Comparison of ENCODE assay signal across 8 cellular contexts in the genomic region with DNA sequence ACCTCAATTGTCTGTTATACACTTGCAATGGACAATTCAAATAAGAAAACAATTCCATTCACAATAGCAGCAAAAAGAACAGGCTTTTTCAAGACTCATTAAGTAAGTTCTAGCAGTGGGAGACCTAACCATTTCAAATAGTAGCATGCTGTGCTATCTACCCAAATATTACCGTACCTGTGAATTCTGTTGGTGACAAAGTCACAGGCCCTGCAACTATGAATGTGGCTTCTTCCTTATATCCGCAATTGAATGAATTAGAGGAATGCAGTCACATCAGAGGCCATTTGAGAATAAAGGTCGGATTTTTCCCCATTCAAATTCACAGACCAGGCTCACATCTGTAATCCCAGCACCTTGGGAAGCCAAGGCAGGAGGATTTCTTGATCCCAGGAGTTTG. TPM values are rescaled to one million over a fixed set of nuclear protein-coding genes. Genes with fewer than 3 reads are reported as not detected.
DNase-seq lines count a peak whose midpoint lies in the region; ATAC-seq and TF ChIP-seq lines count a peak whose summit lies in the region.

No MANE protein-coding gene starts in this region.

- H3K27me3 Mint-ChIP-seq in GM23338 (ENCODE audit: insufficient read depth, low read depth, poor library complexity) = peaks cover 34% of the 10 kb centered on the region
- H3K27me3 Mint-ChIP-seq in activated T-helper 2 cell treated with anti-CD3 and anti-CD28 coated beads, Interferon-gamma antibody, Interleukin-2, Interleukin-4, amounts not matched to agents 10 μg/mL and 5 μg/mL and 100 μg/mL, durations not matched to agents 14 hours and 24 hours and 36 hours (ENCODE audit: low read depth) = peaks cover 8% of the 10 kb centered on the region
- no peaks in the 10 kb centered on the region for H3K27me3 Mint-ChIP-seq in mesothelial cell of epicardium (ENCODE audit: low read depth)

- no peaks in the 10 kb centered on the region for H3K36me3 ChIP-seq in ACC112 (ENCODE audit: insufficient read depth, low read length)
- no peaks in the 10 kb centered on the region; the same call in 1 of the 2 replicates for H3K36me3 ChIP-seq in GM23338 (ENCODE audit: insufficient read depth)

- peaks cover 30% of the 10 kb centered on the region for H3F3A ChIP-seq in GM23338 (replicated peaks; ENCODE audit: low read depth)

- H3K36me3 Mint-ChIP-seq in GM23338 (ENCODE audit: low read depth) = peaks cover 35% of the 10 kb centered on the region
- H3K36me3 Mint-ChIP-seq in activated T-helper 2 cell treated with anti-CD3 and anti-CD28 coated beads, Interferon-gamma antibody, Interleukin-2, Interleukin-4, amounts not matched to agents 10 μg/mL and 5 μg/mL and 100 μg/mL, durations not matched to agents 14 hours and 24 hours and 36 hours (ENCODE audit: low read depth) = no peaks in the 10 kb centered on the region
- peaks cover 4% of the 10 kb centered on the region for H3K36me3 Mint-ChIP-seq in mesothelial cell of epicardium

- ATAC-seq in GM23338 (no peak), HG02840 (IDR thresholded peaks at IDR 0.05; ENCODE audit: low FRiP score, unreplicated experiment) (no peak)

- H2AFZ ChIP-seq in ACC112 (ENCODE audit: low read length, unreplicated experiment) (peak overlapping the region; percentile 90), GM23338 (no peak overlapping the region)

- no peaks in the 10 kb centered on the region for H3K27me3 ChIP-seq in ACC112 (ENCODE audit: insufficient read depth, low read length)
- no peaks in the 10 kb centered on the region for H3K27me3 ChIP-seq in GM23338 (ENCODE audit: insufficient read depth)

- no peak overlapping the region for H3K27ac ChIP-seq in ACC112 (ENCODE audit: low read depth, low read length)
- peak overlapping the region; percentile 90 for H3K27ac ChIP-seq in GM23338 (ENCODE audit: low read depth)

- H3K27ac Mint-ChIP-seq in GM23338 = peak overlapping the region; percentile 95
- no peak overlapping the region for H3K27ac Mint-ChIP-seq in activated T-helper 2 cell treated with anti-CD3 and anti-CD28 coated beads, Interferon-gamma antibody, Interleukin-2, Interleukin-4, amounts not matched to agents 10 μg/mL and 5 μg/mL and 100 μg/mL, durations not matched to agents 14 hours and 24 hours and 36 hours
- H3K27ac Mint-ChIP-seq in mesothelial cell of epicardium = peak overlapping the region; percentile 98

- H3K9me2 ChIP-seq in GM23338 (ENCODE audit: insufficient read depth) = no peaks in the 10 kb centered on the region

- TF ChIP-seq CTCF in GM23338 (conservative IDR thresholded peaks at IDR 0.05; ENCODE audit: low read depth in 2 of 2) (no peak), mesothelial cell of epicardium (IDR thresholded peaks at IDR 0.05; ENCODE audit: unreplicated experiment) (no peak)

- H3K4me3 ChIP-seq in ACC112 (ENCODE audit: low read depth, low read length) (peak overlapping the region; percentile 87), GM23338 (peak overlapping the region; percentile 52)

- H3K79me2 ChIP-seq in ACC112 (ENCODE audit: control insufficient read depth, insufficient read depth, low read length, unreplicated experiment) (peaks cover 9% of the 10 kb centered on the region), GM23338 (replicated peaks; ENCODE audit: insufficient read depth) (no peaks in the 10 kb centered on the region)

- peak overlapping the region; percentile 74 for H3K4me2 ChIP-seq in GM23338

- H4K20me1 ChIP-seq in GM23338 (replicated peaks; ENCODE audit: insufficient read depth) = no peaks in the 10 kb centered on the region; the same call in none of the 2 replicates

- intact Hi-C loops in activated T-helper 2 cell treated with anti-CD3 and anti-CD28 coated beads, Interferon-gamma antibody, Interleukin-2, Interleukin-4, amounts not matched to agents 10 μg/mL and 5 μg/mL and 100 μg/mL, durations not matched to agents 14 hours and 24 hours and 36 hours (cut with micrococcal nuclease) = loop anchor here (10.0 kb wide), 1 partner anchor 129 kb away; a partner anchor contains a TSS

- H3K4me1 ChIP-seq in ACC112 (ENCODE audit: control insufficient read depth, insufficient read depth, low read length, unreplicated experiment) (peaks cover 12% of the 10 kb centered on the region), GM23338 (ENCODE audit: insufficient read depth) (peaks cover 20% of the 10 kb centered on the region)

- DNase-seq in GM23338 (ENCODE audit: low spot score) (peak; percentile 60), mesothelial cell of epicardium (ENCODE audit: low spot score in 2 of 2, unreplicated experiment in 2 of 2) (no peak), NCI-H82 (lab: John Stamatoyannopoulos, UW) (no peak), LoVo (ENCODE audit: low spot score) (no peak), Kasumi-1 (lab: John Stamatoyannopoulos, UW) (no peak)
- DNase-seq in activated T-helper 2 cell treated with anti-CD3 and anti-CD28 coated beads, Interferon-gamma antibody, Interleukin-2, Interleukin-4, amounts not matched to agents 10 μg/mL and 5 μg/mL and 100 μg/mL, durations not matched to agents 14 hours and 24 hours and 36 hours (ENCODE audit: low spot score) = no peak

- H3K4me3 Mint-ChIP-seq in GM23338 (peak overlapping the region; percentile 83), mesothelial cell of epicardium (peak overlapping the region; percentile 89)
- peak overlapping the region; percentile 87 for H3K4me3 Mint-ChIP-seq in activated T-helper 2 cell treated with anti-CD3 and anti-CD28 coated beads, Interferon-gamma antibody, Interleukin-2, Interleukin-4, amounts not matched to agents 10 μg/mL and 5 μg/mL and 100 μg/mL, durations not matched to agents 14 hours and 24 hours and 36 hours (ENCODE audit: low read depth)

- peaks cover 22% of the 10 kb centered on the region for H3K9me3 Mint-ChIP-seq in GM23338
- no peaks in the 10 kb centered on the region for H3K9me3 Mint-ChIP-seq in activated T-helper 2 cell treated with anti-CD3 and anti-CD28 coated beads, Interferon-gamma antibody, Interleukin-2, Interleukin-4, amounts not matched to agents 10 μg/mL and 5 μg/mL and 100 μg/mL, durations not matched to agents 14 hours and 24 hours and 36 hours
- no peaks in the 10 kb centered on the region for H3K9me3 Mint-ChIP-seq in mesothelial cell of epicardium

- peaks cover 29% of the 10 kb centered on the region for H3K4me1 Mint-ChIP-seq in GM23338
- peaks cover 14% of the 10 kb centered on the region for H3K4me1 Mint-ChIP-seq in activated T-helper 2 cell treated with anti-CD3 and anti-CD28 coated beads, Interferon-gamma antibody, Interleukin-2, Interleukin-4, amounts not matched to agents 10 μg/mL and 5 μg/mL and 100 μg/mL, durations not matched to agents 14 hours and 24 hours and 36 hours (ENCODE audit: low read depth)
- peaks cover 21% of the 10 kb centered on the region for H3K4me1 Mint-ChIP-seq in mesothelial cell of epicardium

TF ChIP-seq in GM23338, 12 proteins besides CTCF, POLR2A, EP300 and RAD21 (continues in another document):
- no peak for TF ChIP-seq ZNF331 (CRISPR knock-in tag; IDR thresholded peaks at IDR 0.05; ENCODE audit: low read depth)

RNA-seq across cellular contexts. Expression of a gene that starts 0.8 kb away (rescaled TPM):
- total RNA-seq in GM23338 (2014; rRNA removed; shearing (Covaris generic)) = 228 and 249 TPM in 2 replicates
- 511 and 521 TPM in 2 replicates for polyA plus RNA-seq in GM23338 (2016; fragmentation: Nextera tagmentation; extraction: Ambion mirVana)
- total RNA-seq in activated T-helper 2 cell treated with anti-CD3 and anti-CD28 coated beads, Interferon-gamma antibody, Interleukin-2, Interleukin-4, amounts not matched to agents 10 μg/mL and 5 μg/mL and 100 μg/mL, durations not matched to agents 14 hours and 24 hours and 36 hours = 78.4 and 84.2 TPM in 2 replicates
- 252 to 258 TPM (median 253 TPM) in 3 replicates for total RNA-seq in mesothelial cell of epicardium

RNA-seq across cellular contexts. Expression of a gene that starts 5.5 kb away (rescaled TPM):
- 17.9 and 26.9 TPM in 2 replicates for total RNA-seq in GM23338 (2014; rRNA removed; shearing (Covaris generic))
- 19.0 and 20.3 TPM in 2 replicates for polyA plus RNA-seq in GM23338 (2016; fragmentation: Nextera tagmentation; extraction: Ambion mirVana)
- 18.9 and 20.9 TPM in 2 replicates for total RNA-seq in activated T-helper 2 cell treated with anti-CD3 and anti-CD28 coated beads, Interferon-gamma antibody, Interleukin-2, Interleukin-4, amounts not matched to agents 10 μg/mL and 5 μg/mL and 100 μg/mL, durations not matched to agents 14 hours and 24 hours and 36 hours
- 29.3 to 35.4 TPM (median 31.2 TPM) in 3 replicates for total RNA-seq in mesothelial cell of epicardium

RNA-seq across cellular contexts. Expression of a gene that starts 14.4 kb away (rescaled TPM):
- total RNA-seq in GM23338 (2014; rRNA removed; shearing (Covaris generic)) = 98.7 and 112 TPM in 2 replicates
- polyA plus RNA-seq in GM23338 (2016; fragmentation: Nextera tagmentation; extraction: Ambion mirVana) = 25.1 and 29.5 TPM in 2 replicates
- 34.3 and 36.7 TPM in 2 replicates for total RNA-seq in activated T-helper 2 cell treated with anti-CD3 and anti-CD28 coated beads, Interferon-gamma antibody, Interleukin-2, Interleukin-4, amounts not matched to agents 10 μg/mL and 5 μg/mL and 100 μg/mL, durations not matched to agents 14 hours and 24 hours and 36 hours
- 48.6 to 51.4 TPM (median 49.0 TPM) in 3 replicates for total RNA-seq in mesothelial cell of epicardium

RNA-seq across cellular contexts. Expression of a gene that starts 25.9 kb away (rescaled TPM):
- total RNA-seq in GM23338 (2014; rRNA removed; shearing (Covaris generic)) = 115 and 169 TPM in 2 replicates
- polyA plus RNA-seq in GM23338 (2016; fragmentation: Nextera tagmentation; extraction: Ambion mirVana) = 129 and 135 TPM in 2 replicates
- total RNA-seq in activated T-helper 2 cell treated with anti-CD3 and anti-CD28 coated beads, Interferon-gamma antibody, Interleukin-2, Interleukin-4, amounts not matched to agents 10 μg/mL and 5 μg/mL and 100 μg/mL, durations not matched to agents 14 hours and 24 hours and 36 hours = 92.5 and 92.9 TPM in 2 replicates
- 75.3 to 75.9 TPM (median 75.9 TPM) in 3 replicates for total RNA-seq in mesothelial cell of epicardium

RNA-seq across cellular contexts. Expression of a gene that starts 29.2 kb away (rescaled TPM):
- total RNA-seq in GM23338 (2014; rRNA removed; shearing (Covaris generic)) = 27.9 and 29.2 TPM in 2 replicates
- 3.2 and 4.4 TPM in 2 replicates for polyA plus RNA-seq in GM23338 (2016; fragmentation: Nextera tagmentation; extraction: Ambion mirVana)
- 45.7 and 47.2 TPM in 2 replicates for total RNA-seq in activated T-helper 2 cell treated with anti-CD3 and anti-CD28 coated beads, Interferon-gamma antibody, Interleukin-2, Interleukin-4, amounts not matched to agents 10 μg/mL and 5 μg/mL and 100 μg/mL, durations not matched to agents 14 hours and 24 hours and 36 hours
- 53.9 to 68.8 TPM (median 59.7 TPM) in 3 replicates for total RNA-seq in mesothelial cell of epicardium
